2 cellular contexts compared by ENCODE assay signal in the genomic region with DNA sequence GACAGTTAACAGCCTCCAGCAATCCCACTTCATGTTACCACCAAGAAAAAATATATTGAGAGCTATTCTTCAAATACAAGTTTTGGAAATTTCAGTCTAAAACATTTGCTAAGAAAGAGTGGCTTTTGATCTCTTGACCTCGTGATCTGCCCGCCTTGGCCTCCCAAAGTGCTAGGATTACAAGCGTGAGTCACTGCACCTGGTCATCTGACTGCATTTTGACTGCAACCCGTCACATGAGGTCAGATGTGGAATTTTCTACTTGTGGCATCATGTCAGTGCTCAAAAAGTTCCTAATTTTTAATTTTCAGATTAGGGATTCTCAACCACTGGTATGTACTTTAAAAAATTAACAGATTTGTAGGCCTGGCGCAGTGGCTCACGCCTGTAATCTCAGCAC.
A peak's percentile ranks its signal among the peaks of the same experiment; 100 is the strongest.
TF ChIP-seq lines count a peak whose summit lies in the region.

No MANE protein-coding gene starts in this region.

TF ChIP-seq in HepG2, 621 proteins besides CTCF, POLR2A, EP300 and RAD21:
- TF ChIP-seq FOSL2 (CRISPR knock-in tag; IDR thresholded peaks at IDR 0.05) (peak; percentile 34; the same call in 1 of the 2 replicates), TAF1 (CRISPR knock-in tag; IDR thresholded peaks at IDR 0.05) (no peak), EZH2 (conservative IDR thresholded peaks at IDR 0.05; ENCODE audit: low read depth, low read length) (no peak)
- TF ChIP-seq, protein P1, sequence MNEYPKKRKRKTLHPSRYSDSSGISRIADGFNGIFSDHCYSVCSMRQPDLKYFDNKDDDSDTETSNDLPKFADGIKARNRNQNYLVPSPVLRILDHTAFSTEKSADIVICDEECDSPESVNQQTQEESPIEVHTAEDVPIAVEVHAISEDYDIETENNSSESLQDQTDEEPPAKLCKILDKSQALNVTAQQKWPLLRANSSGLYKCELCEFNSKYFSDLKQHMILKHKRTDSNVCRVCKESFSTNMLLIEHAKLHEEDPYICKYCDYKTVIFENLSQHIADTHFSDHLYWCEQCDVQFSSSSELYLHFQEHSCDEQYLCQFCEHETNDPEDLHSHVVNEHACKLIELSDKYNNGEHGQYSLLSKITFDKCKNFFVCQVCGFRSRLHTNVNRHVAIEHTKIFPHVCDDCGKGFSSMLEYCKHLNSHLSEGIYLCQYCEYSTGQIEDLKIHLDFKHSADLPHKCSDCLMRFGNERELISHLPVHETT (CRISPR knock-in tag; conservative IDR thresholded peaks at IDR 0.05), result no peak
- TF ChIP-seq, protein P2, sequence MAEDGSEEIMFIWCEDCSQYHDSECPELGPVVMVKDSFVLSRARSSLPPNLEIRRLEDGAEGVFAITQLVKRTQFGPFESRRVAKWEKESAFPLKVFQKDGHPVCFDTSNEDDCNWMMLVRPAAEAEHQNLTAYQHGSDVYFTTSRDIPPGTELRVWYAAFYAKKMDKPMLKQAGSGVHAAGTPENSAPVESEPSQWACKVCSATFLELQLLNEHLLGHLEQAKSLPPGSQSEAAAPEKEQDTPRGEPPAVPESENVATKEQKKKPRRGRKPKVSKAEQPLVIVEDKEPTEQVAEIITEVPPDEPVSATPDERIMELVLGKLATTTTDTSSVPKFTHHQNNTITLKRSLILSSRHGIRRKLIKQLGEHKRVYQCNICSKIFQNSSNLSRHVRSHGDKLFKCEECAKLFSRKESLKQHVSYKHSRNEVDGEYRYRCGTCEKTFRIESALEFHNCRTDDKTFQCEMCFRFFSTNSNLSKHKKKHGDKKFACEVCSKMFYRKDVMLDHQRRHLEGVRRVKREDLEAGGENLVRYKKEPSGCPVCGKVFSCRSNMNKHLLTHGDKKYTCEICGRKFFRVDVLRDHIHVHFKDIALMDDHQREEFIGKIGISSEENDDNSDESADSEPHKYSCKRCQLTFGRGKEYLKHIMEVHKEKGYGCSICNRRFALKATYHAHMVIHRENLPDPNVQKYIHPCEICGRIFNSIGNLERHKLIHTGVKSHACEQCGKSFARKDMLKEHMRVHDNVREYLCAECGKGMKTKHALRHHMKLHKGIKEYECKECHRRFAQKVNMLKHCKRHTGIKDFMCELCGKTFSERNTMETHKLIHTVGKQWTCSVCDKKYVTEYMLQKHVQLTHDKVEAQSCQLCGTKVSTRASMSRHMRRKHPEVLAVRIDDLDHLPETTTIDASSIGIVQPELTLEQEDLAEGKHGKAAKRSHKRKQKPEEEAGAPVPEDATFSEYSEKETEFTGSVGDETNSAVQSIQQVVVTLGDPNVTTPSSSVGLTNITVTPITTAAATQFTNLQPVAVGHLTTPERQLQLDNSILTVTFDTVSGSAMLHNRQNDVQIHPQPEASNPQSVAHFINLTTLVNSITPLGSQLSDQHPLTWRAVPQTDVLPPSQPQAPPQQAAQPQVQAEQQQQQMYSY (CRISPR knock-in tag; IDR thresholded peaks at IDR 0.05), result no peak

TF ChIP-seq in endothelial cell of umbilical vein, 7 proteins besides CTCF, POLR2A, EP300 and RAD21:
- TF ChIP-seq MYC (IDR thresholded peaks at IDR 0.05; ENCODE audit: low read depth, low read length), result no peak
- TF ChIP-seq, protein P3, sequence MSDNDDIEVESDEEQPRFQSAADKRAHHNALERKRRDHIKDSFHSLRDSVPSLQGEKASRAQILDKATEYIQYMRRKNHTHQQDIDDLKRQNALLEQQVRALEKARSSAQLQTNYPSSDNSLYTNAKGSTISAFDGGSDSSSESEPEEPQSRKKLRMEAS (IDR thresholded peaks at IDR 0.05; ENCODE audit: insufficient read depth, insufficient read length), result no peak
